ENCODE assay signal across 14 cellular contexts in genomic region chr6:14743126-14743464, GRCh38.
DNase-seq lines count a peak whose midpoint lies in the region; ATAC-seq, FAIRE-seq and TF ChIP-seq lines count a peak whose summit lies in the region.
"Had no signal": no experiment of that assay in that cellular context is flagged by ENCODE, and none has a peak within 500 bp of the region (broad histone marks: within the 10 kb centered on the region; RNA-seq: fewer than 3 reads in every experiment).

No MANE protein-coding gene starts in this region.

- H3K4me1 Mint-ChIP-seq in natural killer cell treated with Interleukin-12 subunit alpha and Interleukin-12 subunit beta and Interleukin-15 and Interleukin-18, amount 100 ng/mL, for 72 hours (ENCODE audit: low read depth in 2 of 2), result peaks cover 65 to 69% of the 10 kb centered on the region in 2 donors
- H3K4me1 Mint-ChIP-seq in natural killer cell, result peaks cover 34 to 47% of the 10 kb centered on the region in 2 donors
- H3K4me1 Mint-ChIP-seq in activated T-cell treated with anti-CD3 and anti-CD28 coated beads, Interleukin-2, amount 50 U/mL, for 72 hours (ENCODE audit: low read depth), result peaks cover 95% of the 10 kb centered on the region

- TF ChIP-seq CTCF in natural killer cell (IDR thresholded peaks at IDR 0.05), result no peak
- no peak for TF ChIP-seq CTCF in keratinocyte (optimal IDR thresholded peaks at IDR 0.05 in 1 of 3, IDR thresholded peaks at IDR 0.05 in 1 of 3, conservative IDR thresholded peaks at IDR 0.05 in 1 of 3; ENCODE audit: extremely low read depth in 1 of 3, insufficient read depth in 2 of 3, low read length in 3 of 3)
- no peak for TF ChIP-seq CTCF in upper lobe of left lung (IDR thresholded peaks at IDR 0.05)

- dilution Hi-C loops in keratinocyte (cut with MboI; ENCODE audit: extremely low pct_ligation_motif_present, low sequenced_read_pairs), result no loop called here

- H4K20me1 ChIP-seq in keratinocyte (ENCODE audit: control insufficient read depth, extremely low read depth, insufficient read depth, low read length), result no peaks in the 10 kb centered on the region

- H3K27me3 ChIP-seq in keratinocyte (ENCODE audit: control insufficient read depth, extremely low read depth, insufficient read depth, low read length), result no peaks in the 10 kb centered on the region
- no peaks in the 10 kb centered on the region for H3K27me3 ChIP-seq in upper lobe of left lung
- H3K27me3 ChIP-seq: heart right ventricle had no signal

- peaks cover 8% of the 10 kb centered on the region for H3K9me3 Mint-ChIP-seq in natural killer cell treated with Interleukin-12 subunit alpha and Interleukin-12 subunit beta and Interleukin-15 and Interleukin-18, amount 100 ng/mL, for 72 hours
- peaks cover 0 to 3% of the 10 kb centered on the region in 2 donors for H3K9me3 Mint-ChIP-seq in natural killer cell
- H3K9me3 Mint-ChIP-seq in activated T-cell treated with anti-CD3 and anti-CD28 coated beads, Interleukin-2, amount 50 U/mL, for 72 hours, result peaks cover 12 to 16% of the 10 kb centered on the region in 2 donors

- peak overlapping the region; percentile 92 for H3K9ac ChIP-seq in keratinocyte (ENCODE audit: control insufficient read depth, extremely low read depth, insufficient read depth, low read length)

- peak; percentile 84 for FAIRE-seq in keratinocyte (lab: Jason Lieb, UNC)

- H3K27ac ChIP-seq in keratinocyte (ENCODE audit: control insufficient read depth, insufficient read depth, low read length), result peak overlapping the region; percentile 100
- peak overlapping the region; percentile 9 to 71 (median 60) for H3K27ac ChIP-seq in upper lobe of left lung
- H3K27ac ChIP-seq: C4-2B had no signal

- H3K79me2 ChIP-seq in keratinocyte (ENCODE audit: control insufficient read depth, insufficient read depth, low read length), result no peaks in the 10 kb centered on the region

- TF ChIP-seq POLR2A in upper lobe of left lung (IDR thresholded peaks at IDR 0.05), result no peak

- 77 to 97% methylated on average over 1 to 2 of the region's 2 CpGs for WGBS in upper lobe of left lung, 2 donors

- H3K27me3 Mint-ChIP-seq in natural killer cell treated with Interleukin-12 subunit alpha and Interleukin-12 subunit beta and Interleukin-15 and Interleukin-18, amount 100 ng/mL, for 72 hours, result peaks cover 21% of the 10 kb centered on the region in 2 donors
- peaks cover 15 to 20% of the 10 kb centered on the region in 2 donors for H3K27me3 Mint-ChIP-seq in natural killer cell (ENCODE audit: low read depth in 2 of 2)
- H3K27me3 Mint-ChIP-seq in activated T-cell treated with anti-CD3 and anti-CD28 coated beads, Interleukin-2, amount 50 U/mL, for 72 hours (ENCODE audit: low read depth), result no peaks in the 10 kb centered on the region

- peak overlapping the region; percentile 92 to 94 for H3K27ac Mint-ChIP-seq in natural killer cell treated with Interleukin-12 subunit alpha and Interleukin-12 subunit beta and Interleukin-15 and Interleukin-18, amount 100 ng/mL, for 72 hours
- H3K27ac Mint-ChIP-seq in natural killer cell, result peak overlapping the region in 1 of 2 donors; percentile 64
- peak overlapping the region; percentile 99 for H3K27ac Mint-ChIP-seq in activated T-cell treated with anti-CD3 and anti-CD28 coated beads, Interleukin-2, amount 50 U/mL, for 72 hours

- no peaks in the 10 kb centered on the region for H3K9me1 ChIP-seq in keratinocyte (ENCODE audit: control insufficient read depth, extremely low read depth, insufficient read depth, low read length)

- no peak for DNase-seq in natural killer cell treated with Interleukin-12 subunit alpha and Interleukin-12 subunit beta and Interleukin-15 and Interleukin-18, amount 100 ng/mL, for 72 hours (ENCODE audit: low spot score)
- no peak for DNase-seq in natural killer cell
- no peak for DNase-seq in activated T-cell treated with anti-CD3 and anti-CD28 coated beads, Interleukin-2, amount 50 U/mL, for 72 hours
- no peak for DNase-seq in keratinocyte (ENCODE audit: low read depth, low spot score)
- no peak for DNase-seq in upper lobe of left lung
- DNase-seq in NCI-H146 (lab: John Stamatoyannopoulos, UW), result no peak
- DNase-seq in NCI-H2107 treated with DMSO at 0.1 percent for 48 hours (lab: John Stamatoyannopoulos, UW; ENCODE audit: unreplicated experiment), result no peak
- DNase-seq: anterior cingulate cortex; effector CD4-positive, alpha-beta T cell; heart right ventricle; left ventricle myocardium superior; NCI-H2081 treated with DMSO at 0.1 percent for 48 hours had no signal

- H3K4me3 Mint-ChIP-seq in natural killer cell treated with Interleukin-12 subunit alpha and Interleukin-12 subunit beta and Interleukin-15 and Interleukin-18, amount 100 ng/mL, for 72 hours, result peak overlapping the region; percentile 83
- H3K4me3 Mint-ChIP-seq in natural killer cell, result no peak overlapping the region
- peak overlapping the region; percentile 62 to 84 for H3K4me3 Mint-ChIP-seq in activated T-cell treated with anti-CD3 and anti-CD28 coated beads, Interleukin-2, amount 50 U/mL, for 72 hours

- no peak for ATAC-seq in natural killer cell treated with Interleukin-12 subunit alpha and Interleukin-12 subunit beta and Interleukin-15 and Interleukin-18, amount 100 ng/mL, for 72 hours
- ATAC-seq in natural killer cell, result no peak
- peak in 1 of 2 donors; percentile 10 for ATAC-seq in activated T-cell treated with anti-CD3 and anti-CD28 coated beads, Interleukin-2, amount 50 U/mL, for 72 hours (replicated peaks in 1 of 2)
- ATAC-seq in upper lobe of left lung (ENCODE audit: low FRiP score in 2 of 2), result no peak
- ATAC-seq in HG03159 (IDR thresholded peaks at IDR 0.05; ENCODE audit: unreplicated experiment), result no peak

- peaks cover 31% of the 10 kb centered on the region for H3K36me3 Mint-ChIP-seq in natural killer cell treated with Interleukin-12 subunit alpha and Interleukin-12 subunit beta and Interleukin-15 and Interleukin-18, amount 100 ng/mL, for 72 hours
- H3K36me3 Mint-ChIP-seq in natural killer cell, result no peaks in the 10 kb centered on the region
- H3K36me3 Mint-ChIP-seq in activated T-cell treated with anti-CD3 and anti-CD28 coated beads, Interleukin-2, amount 50 U/mL, for 72 hours (ENCODE audit: insufficient read depth in 2 of 2), result peaks cover 14 to 25% of the 10 kb centered on the region in 2 donors

- H3K4me3 ChIP-seq in keratinocyte (ENCODE audit: control insufficient read depth in 2 of 3, extremely low read depth in 1 of 3, insufficient read depth in 2 of 3, low read depth in 1 of 3, low read length in 3 of 3) (peak overlapping the region in 2 of 3 experiments; percentile 22 to 35), upper lobe of left lung (no peak overlapping the region)
- H3K4me3 ChIP-seq: heart right ventricle had no signal

- peaks cover 33% of the 10 kb centered on the region for H3K4me1 ChIP-seq in keratinocyte (ENCODE audit: control insufficient read depth, extremely low read depth, insufficient read depth, low read length)
- H3K4me1 ChIP-seq in upper lobe of left lung, result peaks cover 0 to 7% (median 0%) of the 10 kb centered on the region in 4 donors

- no peak for TF ChIP-seq EP300 in upper lobe of left lung (IDR thresholded peaks at IDR 0.05)

- intact Hi-C loops in natural killer cell (cut with micrococcal nuclease), result no loop called here

- peak overlapping the region; percentile 69 for H3K4me2 ChIP-seq in keratinocyte (ENCODE audit: control insufficient read depth, extremely low read depth, insufficient read depth, low read depth, low read length)

- no peaks in the 10 kb centered on the region for H3K36me3 ChIP-seq in keratinocyte (ENCODE audit: control insufficient read depth in 2 of 2, extremely low read depth in 1 of 2, insufficient read depth in 2 of 2, low read length in 2 of 2)
- no peaks in the 10 kb centered on the region for H3K36me3 ChIP-seq in upper lobe of left lung
- H3K36me3 ChIP-seq: heart right ventricle had no signal

- H3K9me3 ChIP-seq in keratinocyte (ENCODE audit: control insufficient read depth, low read depth, low read length) (peaks cover 2% of the 10 kb centered on the region), upper lobe of left lung (no peaks in the 10 kb centered on the region)
- H3K9me3 ChIP-seq: heart right ventricle had no signal

- no peak overlapping the region for H2AFZ ChIP-seq in keratinocyte (ENCODE audit: control insufficient read depth, low read length)

Comparison
In these comparisons a context has a peak if more than half of its experiments do, and no peak if none do; other contexts are left out.
1. H3K4me3 ChIP-seq: peak in keratinocyte (2 of 3); none in upper lobe of left lung (0 of 4).